In the genomic region with DNA sequence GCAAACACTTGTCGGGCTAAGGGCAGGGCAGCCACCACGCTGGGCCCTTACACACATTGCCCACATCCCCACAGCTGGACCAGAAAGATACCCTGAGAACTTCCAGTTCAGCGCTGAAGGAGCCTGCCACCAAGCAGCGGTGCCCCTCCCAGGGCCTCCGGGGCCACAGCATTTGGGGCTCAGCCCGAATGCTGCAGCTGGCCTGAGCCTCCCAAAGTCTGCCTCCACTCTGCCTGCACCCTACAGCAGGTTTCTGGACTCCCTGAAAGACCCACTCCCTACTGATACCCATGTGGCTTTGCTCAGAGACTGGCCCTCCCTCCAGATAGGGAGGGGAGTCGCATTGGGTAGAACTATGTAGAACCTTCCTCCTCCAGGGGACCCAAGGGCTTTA, we compare ENCODE assay signal across 10 cellular contexts. TPM values are rescaled to one million over a fixed set of nuclear protein-coding genes. Genes with fewer than 3 reads are reported as not detected.
A peak's percentile ranks its signal among the peaks of the same experiment; 100 is the strongest.
DNase-seq lines count a peak whose midpoint lies in the region; ATAC-seq and TF ChIP-seq lines count a peak whose summit lies in the region.
"Had no signal": no experiment of that assay in that cellular context is flagged by ENCODE, and none has a peak within 500 bp of the region (broad histone marks: within the 10 kb centered on the region; RNA-seq: fewer than 3 reads in every experiment).

No MANE protein-coding gene starts in this region.

- H3K9me3 ChIP-seq in stomach smooth muscle (ENCODE audit: control insufficient read depth in 2 of 2, low read length in 2 of 2): no peaks in the 10 kb centered on the region

- TF ChIP-seq CTCF in WI38 (IDR thresholded peaks at IDR 0.05; ENCODE audit: low read depth, low read length) (no peak), fibroblast of villous mesenchyme (IDR thresholded peaks at IDR 0.05; ENCODE audit: insufficient read depth, low read depth, low read length) (no peak)

- no peak for ATAC-seq in GM18517 (IDR thresholded peaks at IDR 0.05; ENCODE audit: unreplicated experiment)

- H3K9ac ChIP-seq in stomach smooth muscle (ENCODE audit: low read length in 2 of 2): peak overlapping the region; percentile 84 to 90

- H3K36me3 ChIP-seq in stomach smooth muscle (ENCODE audit: control insufficient read depth in 2 of 2, insufficient read depth in 2 of 2, low read length in 2 of 2): no peaks in the 10 kb centered on the region

- H3K27me3 ChIP-seq in stomach smooth muscle (ENCODE audit: control insufficient read depth in 1 of 2, insufficient read depth in 2 of 2, low read length in 2 of 2): no peaks in the 10 kb centered on the region

- peak overlapping the region; percentile 75 for H3K27ac ChIP-seq in stomach smooth muscle (ENCODE audit: low read length)

- DNase-seq in activated T-cell treated with anti-CD3 and anti-CD28 coated beads for 24 hours (ENCODE audit: low read depth) (peak; percentile 3), fibroblast of villous mesenchyme (ENCODE audit: low read depth) (no peak), NOMO-1 (lab: John Stamatoyannopoulos, UW; ENCODE audit: unreplicated experiment in 2 of 2) (no peak), GOT3 (lab: John Stamatoyannopoulos, UW) (no peak)
- no peak for DNase-seq in activated T-cell treated with anti-CD3 and anti-CD28 coated beads, Interleukin-2, amount 50 U/mL, for 1 hour
- DNase-seq: DMS53 had no signal

- H3K4me3 ChIP-seq in WI38 (ENCODE audit: low read depth, low read length) (peak overlapping the region; percentile 81), fibroblast of villous mesenchyme (ENCODE audit: low read depth, low read length) (peak overlapping the region; percentile 74), stomach smooth muscle (ENCODE audit: low read length in 2 of 2) (peak overlapping the region; percentile 84 to 90)

- H3K4me1 ChIP-seq in stomach smooth muscle (ENCODE audit: control insufficient read depth, insufficient read depth, low read length): peaks cover 25% of the 10 kb centered on the region

RNA-seq across cellular contexts. Expression of a gene that starts 1.5 kb away (rescaled TPM):
- 55.7 and 96.6 TPM in 2 replicates for total RNA-seq in fibroblast of villous mesenchyme

RNA-seq across cellular contexts. Expression of a gene that starts 3.3 kb away (rescaled TPM):
- total RNA-seq in fibroblast of villous mesenchyme: not detected in 2 replicates
- total RNA-seq: temporal lobe had no signal

RNA-seq across cellular contexts. Expression of a gene that starts 27.6 kb away (rescaled TPM):
- total RNA-seq in fibroblast of villous mesenchyme: not detected in 2 replicates
- total RNA-seq: temporal lobe had no signal

RNA-seq across cellular contexts. Expression of a gene that starts 28.8 kb away (rescaled TPM):
- total RNA-seq in fibroblast of villous mesenchyme: 735 and 809 TPM in 2 replicates

RNA-seq across cellular contexts. Expression of a gene that starts 39.6 kb away (rescaled TPM):
- total RNA-seq in fibroblast of villous mesenchyme: 106 and 181 TPM in 2 replicates
